In genomic region chr3:180615954-180616353, GRCh38 we compare ENCODE assay signal across 1 cellular context.
TF ChIP-seq lines count a peak whose summit lies in the region.

No MANE protein-coding gene starts in this region.

TF ChIP-seq in HepG2, 621 proteins besides CTCF, POLR2A, EP300 and RAD21:
- TF ChIP-seq ZNF652 (CRISPR knock-in tag; IDR thresholded peaks at IDR 0.05; ENCODE audit: borderline replicate concordance, low read depth) (0 out of 2 replicates have a peak, but pooled peaks have one; percentile 14), POLR2G (IDR thresholded peaks at IDR 0.05; ENCODE audit: low read depth, low read length) (0 out of 2 replicates have a peak, but pooled peaks have one; percentile 34), MYNN (CRISPR knock-in tag; IDR thresholded peaks at IDR 0.05; ENCODE audit: low read depth) (no peak)
